ENCODE assay signal across 1 cellular context in the genomic region with DNA sequence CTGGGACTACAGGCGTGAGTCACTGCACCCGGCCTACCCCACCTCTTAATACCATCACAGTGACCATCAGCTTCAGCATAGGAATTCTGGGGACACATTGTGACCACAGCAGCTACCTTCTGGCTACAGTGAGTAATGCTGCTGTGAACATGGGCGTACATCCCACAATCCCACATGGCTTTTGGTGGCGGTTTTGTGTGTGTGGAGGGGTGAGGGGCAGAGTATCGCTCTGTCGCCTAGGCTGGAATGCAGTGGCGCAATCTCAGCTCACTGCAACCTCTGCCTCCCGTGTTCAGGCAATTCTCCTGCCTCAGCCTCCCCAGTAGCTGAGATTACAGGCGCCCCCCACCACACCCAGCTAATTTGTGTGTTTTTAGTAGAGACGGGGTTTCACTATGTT.
A peak's percentile ranks its signal among the peaks of the same experiment; 100 is the strongest.
TF ChIP-seq lines count a peak whose summit lies in the region.

No MANE protein-coding gene starts in this region.

TF ChIP-seq in HepG2, 621 proteins besides CTCF, POLR2A, EP300 and RAD21:
- TF ChIP-seq, protein P1, sequence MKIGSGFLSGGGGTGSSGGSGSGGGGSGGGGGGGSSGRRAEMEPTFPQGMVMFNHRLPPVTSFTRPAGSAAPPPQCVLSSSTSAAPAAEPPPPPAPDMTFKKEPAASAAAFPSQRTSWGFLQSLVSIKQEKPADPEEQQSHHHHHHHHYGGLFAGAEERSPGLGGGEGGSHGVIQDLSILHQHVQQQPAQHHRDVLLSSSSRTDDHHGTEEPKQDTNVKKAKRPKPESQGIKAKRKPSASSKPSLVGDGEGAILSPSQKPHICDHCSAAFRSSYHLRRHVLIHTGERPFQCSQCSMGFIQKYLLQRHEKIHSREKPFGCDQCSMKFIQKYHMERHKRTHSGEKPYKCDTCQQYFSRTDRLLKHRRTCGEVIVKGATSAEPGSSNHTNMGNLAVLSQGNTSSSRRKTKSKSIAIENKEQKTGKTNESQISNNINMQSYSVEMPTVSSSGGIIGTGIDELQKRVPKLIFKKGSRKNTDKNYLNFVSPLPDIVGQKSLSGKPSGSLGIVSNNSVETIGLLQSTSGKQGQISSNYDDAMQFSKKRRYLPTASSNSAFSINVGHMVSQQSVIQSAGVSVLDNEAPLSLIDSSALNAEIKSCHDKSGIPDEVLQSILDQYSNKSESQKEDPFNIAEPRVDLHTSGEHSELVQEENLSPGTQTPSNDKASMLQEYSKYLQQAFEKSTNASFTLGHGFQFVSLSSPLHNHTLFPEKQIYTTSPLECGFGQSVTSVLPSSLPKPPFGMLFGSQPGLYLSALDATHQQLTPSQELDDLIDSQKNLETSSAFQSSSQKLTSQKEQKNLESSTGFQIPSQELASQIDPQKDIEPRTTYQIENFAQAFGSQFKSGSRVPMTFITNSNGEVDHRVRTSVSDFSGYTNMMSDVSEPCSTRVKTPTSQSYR (CRISPR knock-in tag; IDR thresholded peaks at IDR 0.05; ENCODE audit: borderline replicate concordance), result peak; percentile 40; the same call in 1 of the 2 replicates
- TF ChIP-seq, protein P2, sequence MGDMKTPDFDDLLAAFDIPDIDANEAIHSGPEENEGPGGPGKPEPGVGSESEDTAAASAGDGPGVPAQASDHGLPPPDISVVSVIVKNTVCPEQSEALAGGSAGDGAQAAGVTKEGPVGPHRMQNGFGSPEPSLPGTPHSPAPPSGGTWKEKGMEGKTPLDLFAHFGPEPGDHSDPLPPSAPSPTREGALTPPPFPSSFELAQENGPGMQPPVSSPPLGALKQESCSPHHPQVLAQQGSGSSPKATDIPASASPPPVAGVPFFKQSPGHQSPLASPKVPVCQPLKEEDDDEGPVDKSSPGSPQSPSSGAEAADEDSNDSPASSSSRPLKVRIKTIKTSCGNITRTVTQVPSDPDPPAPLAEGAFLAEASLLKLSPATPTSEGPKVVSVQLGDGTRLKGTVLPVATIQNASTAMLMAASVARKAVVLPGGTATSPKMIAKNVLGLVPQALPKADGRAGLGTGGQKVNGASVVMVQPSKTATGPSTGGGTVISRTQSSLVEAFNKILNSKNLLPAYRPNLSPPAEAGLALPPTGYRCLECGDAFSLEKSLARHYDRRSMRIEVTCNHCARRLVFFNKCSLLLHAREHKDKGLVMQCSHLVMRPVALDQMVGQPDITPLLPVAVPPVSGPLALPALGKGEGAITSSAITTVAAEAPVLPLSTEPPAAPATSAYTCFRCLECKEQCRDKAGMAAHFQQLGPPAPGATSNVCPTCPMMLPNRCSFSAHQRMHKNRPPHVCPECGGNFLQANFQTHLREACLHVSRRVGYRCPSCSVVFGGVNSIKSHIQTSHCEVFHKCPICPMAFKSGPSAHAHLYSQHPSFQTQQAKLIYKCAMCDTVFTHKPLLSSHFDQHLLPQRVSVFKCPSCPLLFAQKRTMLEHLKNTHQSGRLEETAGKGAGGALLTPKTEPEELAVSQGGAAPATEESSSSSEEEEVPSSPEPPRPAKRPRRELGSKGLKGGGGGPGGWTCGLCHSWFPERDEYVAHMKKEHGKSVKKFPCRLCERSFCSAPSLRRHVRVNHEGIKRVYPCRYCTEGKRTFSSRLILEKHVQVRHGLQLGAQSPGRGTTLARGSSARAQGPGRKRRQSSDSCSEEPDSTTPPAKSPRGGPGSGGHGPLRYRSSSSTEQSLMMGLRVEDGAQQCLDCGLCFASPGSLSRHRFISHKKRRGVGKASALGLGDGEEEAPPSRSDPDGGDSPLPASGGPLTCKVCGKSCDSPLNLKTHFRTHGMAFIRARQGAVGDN (CRISPR knock-in tag; IDR thresholded peaks at IDR 0.05), result peak; percentile 40; the same call in 1 of the 2 replicates
- TF ChIP-seq, protein P3, sequence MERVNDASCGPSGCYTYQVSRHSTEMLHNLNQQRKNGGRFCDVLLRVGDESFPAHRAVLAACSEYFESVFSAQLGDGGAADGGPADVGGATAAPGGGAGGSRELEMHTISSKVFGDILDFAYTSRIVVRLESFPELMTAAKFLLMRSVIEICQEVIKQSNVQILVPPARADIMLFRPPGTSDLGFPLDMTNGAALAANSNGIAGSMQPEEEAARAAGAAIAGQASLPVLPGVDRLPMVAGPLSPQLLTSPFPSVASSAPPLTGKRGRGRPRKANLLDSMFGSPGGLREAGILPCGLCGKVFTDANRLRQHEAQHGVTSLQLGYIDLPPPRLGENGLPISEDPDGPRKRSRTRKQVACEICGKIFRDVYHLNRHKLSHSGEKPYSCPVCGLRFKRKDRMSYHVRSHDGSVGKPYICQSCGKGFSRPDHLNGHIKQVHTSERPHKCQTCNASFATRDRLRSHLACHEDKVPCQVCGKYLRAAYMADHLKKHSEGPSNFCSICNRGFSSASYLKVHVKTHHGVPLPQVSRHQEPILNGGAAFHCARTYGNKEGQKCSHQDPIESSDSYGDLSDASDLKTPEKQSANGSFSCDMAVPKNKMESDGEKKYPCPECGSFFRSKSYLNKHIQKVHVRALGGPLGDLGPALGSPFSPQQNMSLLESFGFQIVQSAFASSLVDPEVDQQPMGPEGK (CRISPR knock-in tag; IDR thresholded peaks at IDR 0.05), result 0 out of 2 replicates have a peak, but pooled peaks have one; percentile 22
- TF ChIP-seq ZNF143 (CRISPR knock-in tag; IDR thresholded peaks at IDR 0.05) (0 out of 2 replicates have a peak, but pooled peaks have one; percentile 30), CEBPB (IDR thresholded peaks at IDR 0.05; ENCODE audit: borderline replicate concordance, low read depth, low read length) (peak; percentile 58; the same call in 1 of the 2 replicates), TEAD3 (CRISPR knock-in tag; optimal IDR thresholded peaks at IDR 0.05; ENCODE audit: borderline replicate concordance) (peak; percentile 73)
- TF ChIP-seq, protein P4, sequence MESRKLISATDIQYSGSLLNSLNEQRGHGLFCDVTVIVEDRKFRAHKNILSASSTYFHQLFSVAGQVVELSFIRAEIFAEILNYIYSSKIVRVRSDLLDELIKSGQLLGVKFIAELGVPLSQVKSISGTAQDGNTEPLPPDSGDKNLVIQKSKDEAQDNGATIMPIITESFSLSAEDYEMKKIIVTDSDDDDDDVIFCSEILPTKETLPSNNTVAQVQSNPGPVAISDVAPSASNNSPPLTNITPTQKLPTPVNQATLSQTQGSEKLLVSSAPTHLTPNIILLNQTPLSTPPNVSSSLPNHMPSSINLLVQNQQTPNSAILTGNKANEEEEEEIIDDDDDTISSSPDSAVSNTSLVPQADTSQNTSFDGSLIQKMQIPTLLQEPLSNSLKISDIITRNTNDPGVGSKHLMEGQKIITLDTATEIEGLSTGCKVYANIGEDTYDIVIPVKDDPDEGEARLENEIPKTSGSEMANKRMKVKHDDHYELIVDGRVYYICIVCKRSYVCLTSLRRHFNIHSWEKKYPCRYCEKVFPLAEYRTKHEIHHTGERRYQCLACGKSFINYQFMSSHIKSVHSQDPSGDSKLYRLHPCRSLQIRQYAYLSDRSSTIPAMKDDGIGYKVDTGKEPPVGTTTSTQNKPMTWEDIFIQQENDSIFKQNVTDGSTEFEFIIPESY (CRISPR knock-in tag; IDR thresholded peaks at IDR 0.05), result peak; percentile 99
